Comparison of ENCODE assay signal across 7 cellular contexts in the genomic region with DNA sequence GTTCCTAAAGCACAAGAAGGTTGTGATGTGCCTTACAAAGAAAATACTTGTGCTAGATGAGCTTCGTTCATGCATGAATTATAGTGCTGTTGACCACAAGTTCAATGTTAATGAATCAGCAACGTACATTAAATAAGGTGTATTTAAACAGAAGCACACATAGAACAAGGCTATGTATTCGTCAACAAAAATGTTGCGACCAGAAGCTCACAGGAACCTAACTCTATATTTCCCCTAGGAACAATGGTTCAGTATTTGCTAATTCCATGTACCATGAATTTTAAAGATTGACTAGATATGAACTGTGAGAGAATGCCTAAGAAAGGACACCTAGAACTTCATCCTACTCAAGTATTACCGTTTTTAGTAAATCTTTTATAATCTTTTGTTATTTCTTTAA.
"Had no signal": no experiment of that assay in that cellular context is flagged by ENCODE, and none has a peak within 500 bp of the region (broad histone marks: within the 10 kb centered on the region; RNA-seq: fewer than 3 reads in every experiment).

No MANE protein-coding gene starts in this region.

- DNase-seq: GOT3, H9, HCEC 1CT, HFFc6, KG1 had no signal

- FAIRE-seq: HepG2 had no signal

- ATAC-seq: HepG2 had no signal

- H3K4me3 Mint-ChIP-seq: H9, HFFc6, IgD-negative memory B cell had no signal

- H3K27me3 Mint-ChIP-seq: IgD-negative memory B cell had no signal

- H3K27ac Mint-ChIP-seq: H9, HFFc6, IgD-negative memory B cell had no signal

- H3K9me3 Mint-ChIP-seq: IgD-negative memory B cell had no signal
